In genomic region chr2:128736689-128737545, GRCh38 we compare ENCODE assay signal across 8 cellular contexts.
A peak's percentile ranks its signal among the peaks of the same experiment; 100 is the strongest.
DNase-seq lines count a peak whose midpoint lies in the region; ATAC-seq and TF ChIP-seq lines count a peak whose summit lies in the region.

No MANE protein-coding gene starts in this region.

- H3K79me2 ChIP-seq in mesendoderm (ENCODE audit: control insufficient read depth, insufficient read depth, low read length): no peaks in the 10 kb centered on the region

- H2AK5ac ChIP-seq in mesendoderm (ENCODE audit: low read length): no peak overlapping the region

- H3K56ac ChIP-seq in mesendoderm (ENCODE audit: low read length): peak overlapping the region; percentile 42

- H3K4me1 Mint-ChIP-seq in endothelial cell (ENCODE audit: unreplicated experiment): peaks cover 13% of the 10 kb centered on the region

- peak; percentile 74 for DNase-seq in GM06990 (ENCODE audit: extremely low read depth, insufficient read length)
- DNase-seq in NCI-H2171 (lab: John Stamatoyannopoulos, UW): peak; percentile 45
- DNase-seq in activated CD4-positive, alpha-beta T cell treated with anti-CD3 and anti-CD28 coated beads, Interleukin-2, amount 50 U/mL, for 48 hours: peak; percentile 62 to 71
- DNase-seq in endothelial cell (ENCODE audit: low spot score): peak; percentile 92
- peak; percentile 86 for DNase-seq in mesendoderm
- DNase-seq in stimulated activated CD8-positive, alpha-beta memory T cell treated with anti-CD3 and anti-CD28 coated beads, Interleukin-2, amount 100 ng/mL, for 1 hour (ENCODE audit: low read depth in 2 of 2): peak; percentile 9 to 14

- H3K27me3 ChIP-seq in GM06990 (replicated peaks; ENCODE audit: control insufficient read depth, insufficient read depth, low read length) (no peaks in the 10 kb centered on the region), mesendoderm (ENCODE audit: insufficient read depth, low read length, poor library complexity) (no peaks in the 10 kb centered on the region)

- H3K36me3 Mint-ChIP-seq in endothelial cell (ENCODE audit: low read depth, unreplicated experiment): no peaks in the 10 kb centered on the region

- no peak overlapping the region for H4K8ac ChIP-seq in mesendoderm (ENCODE audit: low read depth, low read length)

- H3K4me1 ChIP-seq in mesendoderm (ENCODE audit: control insufficient read depth, low read depth, low read length): no peaks in the 10 kb centered on the region

- no peak overlapping the region for H3K4me2 ChIP-seq in mesendoderm (ENCODE audit: low read length)

- H3K36me3 ChIP-seq in GM06990 (ENCODE audit: control insufficient read depth, insufficient read depth, low read length) (no peaks in the 10 kb centered on the region), mesendoderm (ENCODE audit: control insufficient read depth, insufficient read depth, low read length) (no peaks in the 10 kb centered on the region)

- H3K4ac ChIP-seq in mesendoderm (ENCODE audit: low read depth, low read length): no peak overlapping the region

- peak overlapping the region; percentile 5 for H3K18ac ChIP-seq in mesendoderm (ENCODE audit: low read length)

- no peak overlapping the region for H3K27ac Mint-ChIP-seq in endothelial cell (ENCODE audit: unreplicated experiment)

- H2BK120ac ChIP-seq in mesendoderm (ENCODE audit: low read depth, low read length): no peak overlapping the region

- peaks cover 4% of the 10 kb centered on the region for H3K27me3 Mint-ChIP-seq in endothelial cell (ENCODE audit: unreplicated experiment)

- H3K4me3 Mint-ChIP-seq in endothelial cell (ENCODE audit: unreplicated experiment): no peak overlapping the region

- no peak overlapping the region for H3K27ac ChIP-seq in mesendoderm (ENCODE audit: low read depth, low read length)

- no CpG with 5 or more reads among the region's 71 CpGs for WGBS in mesendoderm (ENCODE audit: extremely low coverage, insufficient coverage, low lambda C conversion rate)

- no peaks in the 10 kb centered on the region for H3K9me3 Mint-ChIP-seq in endothelial cell (ENCODE audit: unreplicated experiment)

- TF ChIP-seq CTCF in GM06990 (IDR thresholded peaks at IDR 0.05; ENCODE audit: insufficient read depth, low read length, poor library complexity, severe bottlenecking) (peak; percentile 100), endothelial cell (IDR thresholded peaks at IDR 0.05; ENCODE audit: unreplicated experiment) (peak; percentile 98)

- H4K5ac ChIP-seq in mesendoderm (ENCODE audit: low read length): no peak overlapping the region

- ATAC-seq in HG02571 (IDR thresholded peaks at IDR 0.05; ENCODE audit: unreplicated experiment) (peak; percentile 47), GM21360 (IDR thresholded peaks at IDR 0.05; ENCODE audit: unreplicated experiment) (no peak)

- H2BK15ac ChIP-seq in mesendoderm (replicated peaks; ENCODE audit: low read depth): no peak overlapping the region

- H3K4me3 ChIP-seq in GM06990 (replicated peaks; ENCODE audit: low read depth, low read length) (peak overlapping the region; percentile 50), mesendoderm (ENCODE audit: low read length) (no peak overlapping the region)

- no peak overlapping the region for H2BK5ac ChIP-seq in mesendoderm (ENCODE audit: low read length)

- H3K23ac ChIP-seq in mesendoderm (ENCODE audit: low read length): no peak overlapping the region

- H3K79me1 ChIP-seq in mesendoderm (ENCODE audit: low read length): no peaks in the 10 kb centered on the region

- H3K9ac ChIP-seq in mesendoderm (ENCODE audit: low read length): peak overlapping the region; percentile 20

Comparison
In these comparisons a context has a peak if more than half of its experiments do, and no peak if none do; other contexts are left out.
1. DNase-seq: peak in every context shown above with its lines; median percentile 92 in endothelial cell; 86 in mesendoderm; 74 in GM06990; 66 in activated CD4-positive, alpha-beta T cell treated with anti-CD3 and anti-CD28 coated beads, Interleukin-2, amount 50 U/mL, for 48 hours; 45 in NCI-H2171; 12 in stimulated activated CD8-positive, alpha-beta memory T cell treated with anti-CD3 and anti-CD28 coated beads, Interleukin-2, amount 100 ng/mL, for 1 hour.